16 cellular contexts compared by ENCODE assay signal in the genomic region with DNA sequence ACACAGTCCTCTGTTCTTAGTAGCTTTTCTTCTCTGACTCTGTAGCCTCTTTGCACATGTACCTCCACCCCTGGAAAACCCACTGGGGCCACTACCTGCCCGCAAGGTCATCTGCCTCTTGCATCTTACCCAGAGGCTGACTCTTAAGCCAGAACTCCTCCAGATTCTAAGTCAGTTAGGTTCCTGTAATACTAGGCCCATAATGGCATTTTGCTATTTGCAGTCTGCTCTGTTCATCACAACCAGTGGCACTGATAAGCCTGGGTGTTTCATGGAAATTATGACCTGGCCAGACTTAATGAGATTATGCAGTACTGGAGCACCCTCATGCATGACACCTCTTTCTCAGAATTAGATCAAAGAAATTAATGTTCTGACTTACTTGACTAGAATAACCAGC. TPM values are rescaled to one million over a fixed set of nuclear protein-coding genes. Genes with fewer than 3 reads are reported as not detected.
DNase-seq lines count a peak whose midpoint lies in the region; ATAC-seq and TF ChIP-seq lines count a peak whose summit lies in the region.
"Had no signal": no experiment of that assay in that cellular context is flagged by ENCODE, and none has a peak within 500 bp of the region (broad histone marks: within the 10 kb centered on the region; RNA-seq: fewer than 3 reads in every experiment).

No MANE protein-coding gene starts in this region.

- no peaks in the 10 kb centered on the region for H3K36me3 Mint-ChIP-seq in type B pancreatic cell
- H3K36me3 Mint-ChIP-seq: T-cell had no signal

- no peak overlapping the region for H3K27ac ChIP-seq in PC-3 (ENCODE audit: low read length)
- H3K27ac ChIP-seq: coronary artery, vagina had no signal

- intact Hi-C loops in PC-3 (cut with micrococcal nuclease): no loop called here

- peaks cover 9% of the 10 kb centered on the region for H3K79me2 ChIP-seq in PC-3 (ENCODE audit: low read length)

- no peaks in the 10 kb centered on the region for H3K27me3 ChIP-seq in PC-3 (ENCODE audit: low read length)
- H3K27me3 ChIP-seq: vagina had no signal

- peak overlapping the region; percentile 56 for H3K27ac Mint-ChIP-seq in type B pancreatic cell
- H3K27ac Mint-ChIP-seq: T-cell had no signal

- H3K9me3 ChIP-seq in PC-3 (ENCODE audit: low read length): no peaks in the 10 kb centered on the region
- H3K9me3 ChIP-seq: vagina had no signal

- no peak overlapping the region for H3K4me3 Mint-ChIP-seq in type B pancreatic cell
- H3K4me3 Mint-ChIP-seq: T-cell had no signal

- BruUV-seq in PC-3 (replicated peaks; lab: Mats Ljungman, UMichigan): no TSS peak

- ATAC-seq in PC-3: no peak
- no peak for ATAC-seq in HG02938 (IDR thresholded peaks at IDR 0.05; ENCODE audit: unreplicated experiment)
- ATAC-seq in HG03095 (IDR thresholded peaks at IDR 0.05; ENCODE audit: unreplicated experiment): no peak
- ATAC-seq: T-cell had no signal

- POLR2A ChIA-PET in PC-3 (lab: Charles Lee; ENCODE audit: unreplicated experiment): no interaction called here

- H3K27me3 Mint-ChIP-seq in type B pancreatic cell: no peaks in the 10 kb centered on the region

- H3K9ac ChIP-seq in PC-3 (ENCODE audit: low read length): no peak overlapping the region

- no peak overlapping the region for H2AFZ ChIP-seq in PC-3 (ENCODE audit: low read length)

- no peaks in the 10 kb centered on the region; the same call in 1 of the 2 replicates for H3K36me3 ChIP-seq in PC-3 (ENCODE audit: low read depth, low read length)
- H3K36me3 ChIP-seq: vagina had no signal

- no peaks in the 10 kb centered on the region for H4K20me1 ChIP-seq in PC-3 (ENCODE audit: low read length)

- H3K4me3 ChIP-seq in PC-3 (ENCODE audit: low read length): no peak overlapping the region
- H3K4me3 ChIP-seq: coronary artery, vagina had no signal

- peaks cover 40% of the 10 kb centered on the region for H3K4me1 ChIP-seq in PC-3 (ENCODE audit: insufficient read depth, low read length)

- no peaks in the 10 kb centered on the region for H3K4me1 Mint-ChIP-seq in type B pancreatic cell (ENCODE audit: unreplicated experiment)

- TF ChIP-seq CTCF in type B pancreatic cell (conservative IDR thresholded peaks at IDR 0.05): no peak
- TF ChIP-seq CTCF in PC-3 (conservative IDR thresholded peaks at IDR 0.05; ENCODE audit: low read depth, low read length): no peak

- H3K4me2 ChIP-seq in PC-3 (ENCODE audit: low read length): no peak overlapping the region

- DNase-seq in activated effector memory CD4-positive, alpha-beta T cell treated with anti-CD3 and anti-CD28 coated beads, Interleukin-2, amount 50 U/mL, for 16 hours: peak; percentile 73
- no peak for DNase-seq in activated effector memory CD4-positive, alpha-beta T cell treated with Interleukin-2 at 50 U/mL for 16 hours
- peak; percentile 19 for DNase-seq in activated naive CD4-positive, alpha-beta T cell treated with anti-CD3 and anti-CD28 coated beads, Interleukin-2, amount 50 U/mL, for 16 hours
- DNase-seq in stimulated activated CD4-positive, alpha-beta T cell treated with anti-CD3 and anti-CD28 coated beads, Interleukin-2, amount 100 ng/mL, for 24 hours: peak; percentile 48 to 57
- DNase-seq in type B pancreatic cell (ENCODE audit: extremely low spot score, unreplicated experiment): no peak
- DNase-seq in PC-3: no peak
- DNase-seq: aorta, erythroblast, midbrain, NCI-H187, NCI-H524, T-cell had no signal

- no peaks in the 10 kb centered on the region for H3K9me2 ChIP-seq in PC-3 (replicated peaks; ENCODE audit: low read length)

- CTCF ChIA-PET in PC-3 (lab: Charles Lee): no interaction called here

- H3F3A ChIP-seq in PC-3 (ENCODE audit: low read length, unreplicated experiment): peaks cover 6% of the 10 kb centered on the region

- H3K9me3 Mint-ChIP-seq in type B pancreatic cell: no peaks in the 10 kb centered on the region

RNA-seq across cellular contexts. Expression of a gene that starts 31.7 kb away (rescaled TPM):
- total RNA-seq in type B pancreatic cell (ENCODE audit: low replicate concordance): 30.9 and 32.4 TPM in 2 replicates
- 33.2 and 36.5 TPM in 2 replicates for total RNA-seq in PC-3 (2014; rRNA removed)

Comparison
In these comparisons a context has a peak if more than half of its experiments do, and no peak if none do; other contexts are left out.
1. DNase-seq: peak in activated effector memory CD4-positive, alpha-beta T cell treated with anti-CD3 and anti-CD28 coated beads, Interleukin-2, amount 50 U/mL, for 16 hours (single experiment), activated naive CD4-positive, alpha-beta T cell treated with anti-CD3 and anti-CD28 coated beads, Interleukin-2, amount 50 U/mL, for 16 hours (single experiment) and stimulated activated CD4-positive, alpha-beta T cell treated with anti-CD3 and anti-CD28 coated beads, Interleukin-2, amount 100 ng/mL, for 24 hours (2 of 2); none in activated effector memory CD4-positive, alpha-beta T cell treated with Interleukin-2 at 50 U/mL for 16 hours (single experiment), type B pancreatic cell (single experiment) and PC-3 (single experiment).